Comparison of ENCODE assay signal across 7 cellular contexts in genomic region chr5:75626959-75627358, GRCh38. TPM values are rescaled to one million over a fixed set of nuclear protein-coding genes. Genes with fewer than 3 reads are reported as not detected.
"Had no signal": no experiment of that assay in that cellular context is flagged by ENCODE, and none has a peak within 500 bp of the region (broad histone marks: within the 10 kb centered on the region; RNA-seq: fewer than 3 reads in every experiment).

No MANE protein-coding gene starts in this region.

- DNase-seq: GM23248, GOT3, H7, HCEC 1CT, IMR-90, KBM-7 had no signal

- H2AFZ ChIP-seq: GM23248 had no signal

- H3K4me3 ChIP-seq: GM23248 had no signal

- H3K9ac ChIP-seq: GM23248 had no signal

RNA-seq across cellular contexts. Expression of gene ANKDD1B, which starts 15.7 kb away (rescaled TPM):
- total RNA-seq: GM23248, H4, IMR-90 had no signal
